In genomic region chr2:69915050-69915945, GRCh38 we compare ENCODE assay signal across 8 cellular contexts. TPM values are rescaled to one million over a fixed set of nuclear protein-coding genes. Genes with fewer than 3 reads are reported as not detected.
DNase-seq lines count a peak whose midpoint lies in the region; TF ChIP-seq lines count a peak whose summit lies in the region.

Gene MXD1, plus strand, starts transcription at chr2:69915109. Its CDS starts 222 bp downstream, at chr2:69915331.

- H3K9me3 Mint-ChIP-seq in activated naive CD8-positive, alpha-beta T cell (ENCODE audit: low read depth): no peaks in the 10 kb centered on the region

- TF ChIP-seq CTCF in right atrium auricular region (IDR thresholded peaks at IDR 0.05) (no peak), prostate gland (IDR thresholded peaks at IDR 0.05) (no peak)

- peaks cover 39% of the 10 kb centered on the region for H3K4me1 Mint-ChIP-seq in activated naive CD8-positive, alpha-beta T cell (ENCODE audit: low read depth)

- 0 out of 2 replicates have a peak, but pooled peaks cover 7% of the 10 kb centered on the region for H3K36me3 ChIP-seq in HUES6 (ENCODE audit: control insufficient read depth, insufficient read depth, low read length)
- no peaks in the 10 kb centered on the region for H3K36me3 ChIP-seq in right atrium auricular region
- no peaks in the 10 kb centered on the region for H3K36me3 ChIP-seq in prostate gland

- DNase-seq in NCI-H510A (lab: John Stamatoyannopoulos, UW) (peak; percentile 8), NCI-H510A treated with DMSO at 0.1 percent for 48 hours (lab: John Stamatoyannopoulos, UW) (no peak), right atrium auricular region (ENCODE audit: low spot score) (no peak), prostate gland (ENCODE audit: low spot score) (peak; percentile 17), NCI-H128 (lab: John Stamatoyannopoulos, UW; ENCODE audit: unreplicated experiment) (no peak), GOT3 (lab: John Stamatoyannopoulos, UW) (no peak)

- peak within 1 kb of the TSS; percentile 91 for H3K27ac Mint-ChIP-seq in activated naive CD8-positive, alpha-beta T cell

- H3K27me3 Mint-ChIP-seq in activated naive CD8-positive, alpha-beta T cell: no peaks in the 10 kb centered on the region

- H3K27me3 ChIP-seq in HUES6 (ENCODE audit: control insufficient read depth, insufficient read depth, low read length) (peaks cover 7% of the 10 kb centered on the region; the same call in 1 of the 2 replicates), right atrium auricular region (no peaks in the 10 kb centered on the region), prostate gland (replicated peaks; ENCODE audit: insufficient read depth) (no peaks in the 10 kb centered on the region)

- peak within 1 kb of the TSS; percentile 81 for H3K4me3 ChIP-seq in HUES6 (ENCODE audit: low read depth, low read length)
- peak within 1 kb of the TSS; percentile 85 to 96 for H3K4me3 ChIP-seq in right atrium auricular region
- peak within 1 kb of the TSS; percentile 88 to 98 for H3K4me3 ChIP-seq in prostate gland

- H3K27ac ChIP-seq in HUES6 (ENCODE audit: low read depth, low read length) (peak within 1 kb of the TSS; percentile 97), right atrium auricular region (peak within 1 kb of the TSS; percentile 99), prostate gland (peak within 1 kb of the TSS; percentile 99 to 100)

- H3K4me1 ChIP-seq in HUES6 (ENCODE audit: control insufficient read depth, insufficient read depth, low read length) (no peaks in the 10 kb centered on the region), right atrium auricular region (peaks cover 0 to 26% of the 10 kb centered on the region in 2 donors), prostate gland (replicated peaks) (no peaks in the 10 kb centered on the region)

- H3K9me3 ChIP-seq in HUES6 (ENCODE audit: control insufficient read depth, insufficient read depth, low read depth, low read length) (no peaks in the 10 kb centered on the region), right atrium auricular region (no peaks in the 10 kb centered on the region), prostate gland (no peaks in the 10 kb centered on the region)

- peak within 1 kb of the TSS; percentile 95 for H3K9ac ChIP-seq in HUES6 (ENCODE audit: low read length)

- peak within 1 kb of the TSS; percentile 86 for H3K4me3 Mint-ChIP-seq in activated naive CD8-positive, alpha-beta T cell

- H3K36me3 Mint-ChIP-seq in activated naive CD8-positive, alpha-beta T cell: peaks cover 3% of the 10 kb centered on the region

- peak; percentile 99 for TF ChIP-seq POLR2A in prostate gland (IDR thresholded peaks at IDR 0.05)

- intact Hi-C loops in prostate gland (cut with DNase I): loop anchor here (2.0 kb wide), 2 partner anchors 172 to 378 kb away; partner anchors contain the start of genes PCBP1 and SNRPG

- WGBS in prostate gland: 1% methylated on average over 49 of the region's 76 CpGs

RNA-seq across cellular contexts. Expression of gene MXD1, which starts in this region (rescaled TPM):
- total RNA-seq in right atrium auricular region: 1 to 10 TPM; 4.4 to 4.7 TPM
- 1 to 10 TPM; 4.2 to 8.0 TPM for total RNA-seq in prostate gland

Comparison
In these comparisons a context has a peak if more than half of its experiments do, and no peak if none do; other contexts are left out.
1. DNase-seq: peak in NCI-H510A (single experiment) and prostate gland (single experiment); none in NCI-H510A treated with DMSO at 0.1 percent for 48 hours (single experiment), right atrium auricular region (single experiment), NCI-H128 (single experiment) and GOT3 (single experiment).
2. Peak in every context shown above with its lines, with median percentiles within 50 percentile points of each other: H3K27ac ChIP-seq and H3K4me3 ChIP-seq.